1 cellular context compared by ENCODE assay signal in genomic region chr18:565562-566061, GRCh38.
TF ChIP-seq lines count a peak whose summit lies in the region.

No MANE protein-coding gene starts in this region.

TF ChIP-seq in K562, 482 proteins besides CTCF, POLR2A, EP300 and RAD21:
- TF ChIP-seq, protein P1, sequence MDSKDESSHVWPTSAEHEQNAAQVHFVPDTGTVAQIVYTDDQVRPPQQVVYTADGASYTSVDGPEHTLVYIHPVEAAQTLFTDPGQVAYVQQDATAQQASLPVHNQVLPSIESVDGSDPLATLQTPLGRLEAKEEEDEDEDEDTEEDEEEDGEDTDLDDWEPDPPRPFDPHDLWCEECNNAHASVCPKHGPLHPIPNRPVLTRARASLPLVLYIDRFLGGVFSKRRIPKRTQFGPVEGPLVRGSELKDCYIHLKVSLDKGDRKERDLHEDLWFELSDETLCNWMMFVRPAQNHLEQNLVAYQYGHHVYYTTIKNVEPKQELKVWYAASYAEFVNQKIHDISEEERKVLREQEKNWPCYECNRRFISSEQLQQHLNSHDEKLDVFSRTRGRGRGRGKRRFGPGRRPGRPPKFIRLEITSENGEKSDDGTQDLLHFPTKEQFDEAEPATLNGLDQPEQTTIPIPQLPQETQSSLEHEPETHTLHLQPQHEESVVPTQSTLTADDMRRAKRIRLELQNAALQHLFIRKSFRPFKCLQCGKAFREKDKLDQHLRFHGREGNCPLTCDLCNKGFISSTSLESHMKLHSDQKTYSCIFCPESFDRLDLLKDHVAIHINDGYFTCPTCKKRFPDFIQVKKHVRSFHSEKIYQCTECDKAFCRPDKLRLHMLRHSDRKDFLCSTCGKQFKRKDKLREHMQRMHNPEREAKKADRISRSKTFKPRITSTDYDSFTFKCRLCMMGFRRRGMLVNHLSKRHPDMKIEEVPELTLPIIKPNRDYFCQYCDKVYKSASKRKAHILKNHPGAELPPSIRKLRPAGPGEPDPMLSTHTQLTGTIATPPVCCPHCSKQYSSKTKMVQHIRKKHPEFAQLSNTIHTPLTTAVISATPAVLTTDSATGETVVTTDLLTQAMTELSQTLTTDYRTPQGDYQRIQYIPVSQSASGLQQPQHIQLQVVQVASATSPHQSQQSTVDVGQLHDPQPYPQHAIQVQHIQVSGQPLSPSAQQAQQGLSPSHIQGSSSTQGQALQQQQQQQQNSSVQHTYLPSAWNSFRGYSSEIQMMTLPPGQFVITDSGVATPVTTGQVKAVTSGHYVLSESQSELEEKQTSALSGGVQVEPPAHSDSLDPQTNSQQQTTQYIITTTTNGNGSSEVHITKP (IDR thresholded peaks at IDR 0.05; ENCODE audit: partially characterized antibody): no peak
- TF ChIP-seq PRMT5 (CRISPR knock-in tag; IDR thresholded peaks at IDR 0.05): no peak
- TF ChIP-seq E2F1 (CRISPR knock-in tag; IDR thresholded peaks at IDR 0.05): no peak
- TF ChIP-seq ZFP36 (IDR thresholded peaks at IDR 0.05; ENCODE audit: low read depth, low read length, partially characterized antibody): peak; percentile 26
